13 cellular contexts compared by ENCODE assay signal in genomic region chr10:84397735-84398144, GRCh38.
DNase-seq lines count a peak whose midpoint lies in the region; ATAC-seq, FAIRE-seq and TF ChIP-seq lines count a peak whose summit lies in the region.
"Had no signal": no experiment of that assay in that cellular context is flagged by ENCODE, and none has a peak within 500 bp of the region (broad histone marks: within the 10 kb centered on the region; RNA-seq: fewer than 3 reads in every experiment).

No MANE protein-coding gene starts in this region.

- H3K4me3 Mint-ChIP-seq in CD8-positive, alpha-beta memory T cell, result no peak overlapping the region
- H3K4me3 Mint-ChIP-seq in effector memory CD8-positive, alpha-beta T cell, result no peak overlapping the region

- FAIRE-seq in D721Med (lab: Jason Lieb, UNC), result no peak

- POLR2A ChIA-PET in CD8-positive, alpha-beta memory T cell (lab: Charles Lee), result no interaction called here

- H3K27ac Mint-ChIP-seq in CD8-positive, alpha-beta memory T cell, result peak overlapping the region in 7 of 8 donors; percentile 9 to 87 (median 39)
- peak overlapping the region; percentile 18 to 80 for H3K27ac Mint-ChIP-seq in effector memory CD8-positive, alpha-beta T cell
- H3K27ac Mint-ChIP-seq: activated naive CD4-positive, alpha-beta T cell treated with anti-CD3 and anti-CD28 coated beads, Interleukin-2, amount 50 U/mL, for 72 hours had no signal

- TF ChIP-seq CTCF in D721Med (IDR thresholded peaks at IDR 0.05; ENCODE audit: insufficient read depth, missing control alignments), result no peak

- ATAC-seq in GM21515 (IDR thresholded peaks at IDR 0.05; ENCODE audit: unreplicated experiment) (peak; percentile 67), HG03139 (IDR thresholded peaks at IDR 0.05; ENCODE audit: unreplicated experiment) (peak; percentile 50), SK-N-SH treated with all-trans-retinoic acid at 6 μM for 48 hours (no peak)
- no peak for ATAC-seq in effector memory CD8-positive, alpha-beta T cell (replicated peaks)
- ATAC-seq: activated naive CD4-positive, alpha-beta T cell treated with anti-CD3 and anti-CD28 coated beads, Interleukin-2, amount 50 U/mL, for 72 hours had no signal

- no peak overlapping the region for H3K4me3 ChIP-seq in CD8-positive, alpha-beta memory T cell (ENCODE audit: low read length)

- H3K9me3 ChIP-seq in CD8-positive, alpha-beta memory T cell (ENCODE audit: low read length), result no peaks in the 10 kb centered on the region

- H3K27me3 Mint-ChIP-seq in CD8-positive, alpha-beta memory T cell, result no peaks in the 10 kb centered on the region
- H3K27me3 Mint-ChIP-seq in effector memory CD8-positive, alpha-beta T cell, result no peaks in the 10 kb centered on the region

- peaks cover 3% of the 10 kb centered on the region for H3K4me1 ChIP-seq in CD8-positive, alpha-beta memory T cell (ENCODE audit: insufficient read depth, low read length)

- no peaks in the 10 kb centered on the region for H3K36me3 ChIP-seq in CD8-positive, alpha-beta memory T cell (ENCODE audit: insufficient read depth, low read length)

- H3K36me3 Mint-ChIP-seq in CD8-positive, alpha-beta memory T cell, result peaks cover 12 to 51% (median 15%) of the 10 kb centered on the region in 3 donors
- peaks cover 8% of the 10 kb centered on the region for H3K36me3 Mint-ChIP-seq in effector memory CD8-positive, alpha-beta T cell (ENCODE audit: insufficient read depth)

- H3K27me3 ChIP-seq in CD8-positive, alpha-beta memory T cell (ENCODE audit: insufficient read depth, low read length, poor library complexity, severe bottlenecking), result no peaks in the 10 kb centered on the region

- peaks cover 0 to 3% (median 0%) of the 10 kb centered on the region in 5 donors for H3K9me3 Mint-ChIP-seq in CD8-positive, alpha-beta memory T cell
- no peaks in the 10 kb centered on the region for H3K9me3 Mint-ChIP-seq in effector memory CD8-positive, alpha-beta T cell

- H3K4me1 Mint-ChIP-seq in CD8-positive, alpha-beta memory T cell, result peaks cover 50 to 89% (median 87%) of the 10 kb centered on the region in 3 donors
- peaks cover 25 to 68% of the 10 kb centered on the region in 2 donors for H3K4me1 Mint-ChIP-seq in effector memory CD8-positive, alpha-beta T cell (ENCODE audit: low read depth in 2 of 2)

- no peak for DNase-seq in CD8-positive, alpha-beta memory T cell
- DNase-seq in effector memory CD8-positive, alpha-beta T cell, result no peak
- DNase-seq in effector CD8-positive, alpha-beta T cell (lab: John Stamatoyannopoulos, UW), result no peak
- no peak for DNase-seq in D721Med (ENCODE audit: insufficient read length, low spot score)
- no peak for DNase-seq in AG08396 (ENCODE audit: low spot score)
- DNase-seq: activated CD4-positive, alpha-beta T cell treated with anti-CD3 and anti-CD28 coated beads for 48 hours; effector memory CD4-positive, alpha-beta T cell; NCI-H1105; SHP77 had no signal

- no peak overlapping the region for H3K27ac ChIP-seq in CD8-positive, alpha-beta memory T cell (ENCODE audit: low read depth, low read length)

- CTCF ChIA-PET in CD8-positive, alpha-beta memory T cell (lab: Charles Lee), result no interaction called here

TF ChIP-seq in SK-N-SH treated with all-trans-retinoic acid at 6 μM for 48 hours, 23 proteins besides CTCF, POLR2A, EP300 and RAD21:
- TF ChIP-seq TCF4 (CRISPR knock-in tag; IDR thresholded peaks at IDR 0.05; ENCODE audit: borderline replicate concordance), result no peak
- TF ChIP-seq ARNTL (CRISPR knock-in tag; IDR thresholded peaks at IDR 0.05; ENCODE audit: borderline replicate concordance, low read depth), result no peak
- TF ChIP-seq, protein P1, sequence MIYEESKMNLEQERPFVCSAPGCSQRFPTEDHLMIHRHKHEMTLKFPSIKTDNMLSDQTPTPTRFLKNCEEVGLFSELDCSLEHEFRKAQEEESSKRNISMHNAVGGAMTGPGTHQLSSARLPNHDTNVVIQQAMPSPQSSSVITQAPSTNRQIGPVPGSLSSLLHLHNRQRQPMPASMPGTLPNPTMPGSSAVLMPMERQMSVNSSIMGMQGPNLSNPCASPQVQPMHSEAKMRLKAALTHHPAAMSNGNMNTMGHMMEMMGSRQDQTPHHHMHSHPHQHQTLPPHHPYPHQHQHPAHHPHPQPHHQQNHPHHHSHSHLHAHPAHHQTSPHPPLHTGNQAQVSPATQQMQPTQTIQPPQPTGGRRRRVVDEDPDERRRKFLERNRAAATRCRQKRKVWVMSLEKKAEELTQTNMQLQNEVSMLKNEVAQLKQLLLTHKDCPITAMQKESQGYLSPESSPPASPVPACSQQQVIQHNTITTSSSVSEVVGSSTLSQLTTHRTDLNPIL (CRISPR knock-in tag; IDR thresholded peaks at IDR 0.05; ENCODE audit: low read depth), result no peak
- no peak for TF ChIP-seq POU6F1 (CRISPR knock-in tag; IDR thresholded peaks at IDR 0.05; ENCODE audit: borderline replicate concordance, low read depth)
- TF ChIP-seq ZNF8 (CRISPR knock-in tag; IDR thresholded peaks at IDR 0.05), result no peak
- TF ChIP-seq ZNF70 (CRISPR knock-in tag; IDR thresholded peaks at IDR 0.05), result no peak
- no peak for TF ChIP-seq ZFP30 (CRISPR knock-in tag; IDR thresholded peaks at IDR 0.05)

Comparison
In these comparisons a context has a peak if more than half of its experiments do, and no peak if none do; other contexts are left out.
1. ATAC-seq: peak in GM21515 (single experiment) and HG03139 (single experiment); none in effector memory CD8-positive, alpha-beta T cell (single experiment) and SK-N-SH treated with all-trans-retinoic acid at 6 μM for 48 hours (single experiment).